Comparison of ENCODE assay signal across 8 cellular contexts in genomic region chr6:52994031-52994788, GRCh38. TPM values are rescaled to one million over a fixed set of nuclear protein-coding genes. Genes with fewer than 3 reads are reported as not detected.
A peak's percentile ranks its signal among the peaks of the same experiment; 100 is the strongest.
DNase-seq lines count a peak whose midpoint lies in the region; ATAC-seq and TF ChIP-seq lines count a peak whose summit lies in the region.

No MANE protein-coding gene starts in this region.

- H3K79me1 ChIP-seq in mesenchymal stem cell (replicated peaks; ENCODE audit: low read length, poor library complexity, severe bottlenecking), result peaks cover 6% of the 10 kb centered on the region

- peak overlapping the region; percentile 54 for H2AFZ ChIP-seq in mesenchymal stem cell (ENCODE audit: low read depth, low read length)

- H3K27me3 ChIP-seq in ectodermal cell (ENCODE audit: control insufficient read depth, insufficient read depth, low read length, poor library complexity, severe bottlenecking) (no peaks in the 10 kb centered on the region), mesenchymal stem cell (ENCODE audit: control insufficient read depth in 1 of 2, insufficient read depth in 1 of 2, low read length in 2 of 2) (no peaks in the 10 kb centered on the region), upper lobe of left lung (no peaks in the 10 kb centered on the region)

- DNase-seq in D341Med (ENCODE audit: low spot score), result peak; percentile 52
- DNase-seq in HEK293T (ENCODE audit: extremely low spot score), result peak; percentile 26
- DNase-seq in RPMI7951 (ENCODE audit: low read depth), result peak; percentile 54
- DNase-seq in mesenchymal stem cell, result peak; percentile 57
- peak in 1 of 2 donors; percentile 34 for DNase-seq in upper lobe of left lung
- DNase-seq in stimulated activated CD4-positive, alpha-beta T cell treated with anti-CD3 and anti-CD28 coated beads, Interleukin-4, amount 100 ng/mL, for 1 hour, result no peak

- POLR2A ChIA-PET in HEK293T (lab: Yijun Ruan, JAX), result interaction anchor here (0.8 to 2.8 kb wide), 10 partner anchors 8 to 632 kb away, joined by 3 to 17 read pairs (median 3); partner anchors contain the start of genes FBXO9 and PAQR8

- H3K36me3 ChIP-seq in ectodermal cell (ENCODE audit: control insufficient read depth, insufficient read depth, low read length) (peaks cover 3% of the 10 kb centered on the region), mesenchymal stem cell (ENCODE audit: control insufficient read depth in 1 of 2, insufficient read depth in 2 of 2, low read depth in 1 of 2, low read length in 2 of 2) (peaks cover 0 to 21% of the 10 kb centered on the region in 2 experiments), upper lobe of left lung (peaks cover 0 to 2% (median 0%) of the 10 kb centered on the region in 4 donors)

- H3K4me3 ChIP-seq in ectodermal cell (ENCODE audit: insufficient read depth, low read depth, low read length) (peak overlapping the region; percentile 64), mesenchymal stem cell (ENCODE audit: insufficient read depth in 1 of 2, low read depth in 1 of 2, low read length in 2 of 2) (peak overlapping the region; percentile 78 to 97), upper lobe of left lung (peak overlapping the region; percentile 41 to 88 (median 63))

- TF ChIP-seq POLR2A in upper lobe of left lung (IDR thresholded peaks at IDR 0.05), result no peak

- peaks cover 3% of the 10 kb centered on the region for H3K4me1 ChIP-seq in ectodermal cell (ENCODE audit: control insufficient read depth, insufficient read depth, low read length)
- H3K4me1 ChIP-seq in mesenchymal stem cell (ENCODE audit: control insufficient read depth, insufficient read depth, low read depth, low read length), result peaks cover 2% of the 10 kb centered on the region
- H3K4me1 ChIP-seq in upper lobe of left lung, result peaks cover 7 to 20% (median 8%) of the 10 kb centered on the region in 4 donors

- peak overlapping the region; percentile 93 for H4K91ac ChIP-seq in mesenchymal stem cell (ENCODE audit: low read length)

- TF ChIP-seq EP300 in upper lobe of left lung (IDR thresholded peaks at IDR 0.05), result no peak

- peak overlapping the region in 1 of 2 experiments; percentile 34 for H2BK12ac ChIP-seq in mesenchymal stem cell (ENCODE audit: low read length in 2 of 2)

- H2BK15ac ChIP-seq in mesenchymal stem cell (ENCODE audit: low read depth, poor library complexity, severe bottlenecking), result peak overlapping the region; percentile 87

- ATAC-seq in upper lobe of left lung (ENCODE audit: low FRiP score in 2 of 2) (no peak), GM19455 (IDR thresholded peaks at IDR 0.05; ENCODE audit: unreplicated experiment) (no peak)

- H3K18ac ChIP-seq in mesenchymal stem cell (ENCODE audit: low read depth in 1 of 2, low read length in 2 of 2), result peak overlapping the region; percentile 79 to 98

- no peaks in the 10 kb centered on the region for H3K9me3 ChIP-seq in ectodermal cell (ENCODE audit: control insufficient read depth, low read length)
- H3K9me3 ChIP-seq in mesenchymal stem cell (ENCODE audit: control insufficient read depth, low read length), result no peaks in the 10 kb centered on the region
- H3K9me3 ChIP-seq in upper lobe of left lung, result no peaks in the 10 kb centered on the region

- H2BK120ac ChIP-seq in mesenchymal stem cell (ENCODE audit: low read depth, low read length), result peak overlapping the region; percentile 21

- peak overlapping the region; percentile 8 for H4K8ac ChIP-seq in mesenchymal stem cell (ENCODE audit: low read length)

- peak overlapping the region; percentile 20 to 92 for H3K4ac ChIP-seq in mesenchymal stem cell (ENCODE audit: low read depth in 1 of 2, low read length in 2 of 2)

- 17 to 18% methylated on average over 27 to 28 of the region's 28 CpGs for WGBS in ectodermal cell, 2 experiments
- 15% methylated on average over 23 of the region's 28 CpGs for WGBS in mesenchymal stem cell
- WGBS in upper lobe of left lung, 2 donors, result 23 to 36% methylated on average over 26 to 28 of the region's 28 CpGs

- peak overlapping the region in 1 of 2 experiments; percentile 77 for H3K14ac ChIP-seq in mesenchymal stem cell (ENCODE audit: low read length in 2 of 2)

- peak overlapping the region; percentile 59 for H3K4me2 ChIP-seq in mesenchymal stem cell (ENCODE audit: low read length, poor library complexity, severe bottlenecking)

- peak overlapping the region in 1 of 2 experiments; percentile 90 for H3K23ac ChIP-seq in mesenchymal stem cell (ENCODE audit: low read length in 2 of 2)

- CTCF ChIA-PET in HEK293T (lab: Yijun Ruan, JAX), result interaction anchor here (0.7 to 1.0 kb wide), 3 partner anchors 12 to 747 kb away, joined by 3 read pairs; no protein-coding TSS in a partner anchor

- H2BK5ac ChIP-seq in mesenchymal stem cell (ENCODE audit: low read depth, low read length, poor library complexity, severe bottlenecking), result peak overlapping the region; percentile 31

- peak overlapping the region; percentile 4 for H2AK5ac ChIP-seq in mesenchymal stem cell (ENCODE audit: low read length, severe bottlenecking)

- peak overlapping the region; percentile 99 for H3K27ac ChIP-seq in ectodermal cell (ENCODE audit: insufficient read depth, low read depth, low read length, poor library complexity, severe bottlenecking)
- peak overlapping the region; percentile 91 for H3K27ac ChIP-seq in mesenchymal stem cell (ENCODE audit: low read length, poor library complexity, severe bottlenecking)
- peak overlapping the region; percentile 91 to 97 (median 92) for H3K27ac ChIP-seq in upper lobe of left lung

- peak overlapping the region; percentile 99 for H3K9ac ChIP-seq in mesenchymal stem cell (ENCODE audit: low read length)

- no peak for TF ChIP-seq CTCF in upper lobe of left lung (IDR thresholded peaks at IDR 0.05)

TF ChIP-seq in HEK293T, 16 proteins besides CTCF, POLR2A, EP300 and RAD21:
- TF ChIP-seq ARNT (IDR thresholded peaks at IDR 0.05), result no peak
- no peak for TF ChIP-seq ZNF384 (IDR thresholded peaks at IDR 0.05)
- TF ChIP-seq CTBP1 (IDR thresholded peaks at IDR 0.05; ENCODE audit: borderline replicate concordance), result no peak
- no peak for TF ChIP-seq FOXK2 (IDR thresholded peaks at IDR 0.05)
- TF ChIP-seq FOXM1 (IDR thresholded peaks at IDR 0.05; ENCODE audit: borderline replicate concordance), result no peak
- TF ChIP-seq ELF4 (IDR thresholded peaks at IDR 0.05), result no peak
- TF ChIP-seq NFRKB (IDR thresholded peaks at IDR 0.05), result no peak
- TF ChIP-seq LEF1 (IDR thresholded peaks at IDR 0.05; ENCODE audit: borderline replicate concordance), result no peak
- no peak for TF ChIP-seq PKNOX1 (IDR thresholded peaks at IDR 0.05)
- TF ChIP-seq TARDBP (IDR thresholded peaks at IDR 0.05), result no peak
- no peak for TF ChIP-seq SUZ12 (IDR thresholded peaks at IDR 0.05)
- no peak for TF ChIP-seq FOXA1 (IDR thresholded peaks at IDR 0.05)
- TF ChIP-seq HDGF (IDR thresholded peaks at IDR 0.05; ENCODE audit: borderline replicate concordance), result no peak
- TF ChIP-seq SP1 (IDR thresholded peaks at IDR 0.05), result no peak
- no peak for TF ChIP-seq BHLHE40 (IDR thresholded peaks at IDR 0.05; ENCODE audit: borderline replicate concordance)
- TF ChIP-seq L3MBTL2 (conservative IDR thresholded peaks at IDR 0.05), result no peak

RNA-seq across cellular contexts. Expression of gene GSTA4, which starts 0.9 kb away (rescaled TPM):
- 16.1 and 18.7 TPM in 2 replicates for total RNA-seq in RPMI7951 (2014; rRNA removed; shearing (Covaris generic))
- 69.0 TPM for polyA plus RNA-seq in ectodermal cell (2013, experiment 1 of 4)
- polyA plus RNA-seq in ectodermal cell (2013, experiment 2 of 4), result 70.0 TPM
- polyA plus RNA-seq in ectodermal cell (2013, experiment 3 of 4), result 62.1 TPM
- 75.5 TPM for polyA plus RNA-seq in ectodermal cell (2013, experiment 4 of 4)
- 24.9 TPM for polyA plus RNA-seq in mesenchymal stem cell (2013, experiment 1 of 2)
- polyA plus RNA-seq in mesenchymal stem cell (2013, experiment 2 of 2), result 25.5 TPM
- 100 to 1,000 TPM in 2 of 6 donors, 10 to 100 TPM in 4; 29.0 to 151 (median 80.8) TPM for total RNA-seq in upper lobe of left lung
